Comparison of ENCODE assay signal across 8 cellular contexts in the genomic region with DNA sequence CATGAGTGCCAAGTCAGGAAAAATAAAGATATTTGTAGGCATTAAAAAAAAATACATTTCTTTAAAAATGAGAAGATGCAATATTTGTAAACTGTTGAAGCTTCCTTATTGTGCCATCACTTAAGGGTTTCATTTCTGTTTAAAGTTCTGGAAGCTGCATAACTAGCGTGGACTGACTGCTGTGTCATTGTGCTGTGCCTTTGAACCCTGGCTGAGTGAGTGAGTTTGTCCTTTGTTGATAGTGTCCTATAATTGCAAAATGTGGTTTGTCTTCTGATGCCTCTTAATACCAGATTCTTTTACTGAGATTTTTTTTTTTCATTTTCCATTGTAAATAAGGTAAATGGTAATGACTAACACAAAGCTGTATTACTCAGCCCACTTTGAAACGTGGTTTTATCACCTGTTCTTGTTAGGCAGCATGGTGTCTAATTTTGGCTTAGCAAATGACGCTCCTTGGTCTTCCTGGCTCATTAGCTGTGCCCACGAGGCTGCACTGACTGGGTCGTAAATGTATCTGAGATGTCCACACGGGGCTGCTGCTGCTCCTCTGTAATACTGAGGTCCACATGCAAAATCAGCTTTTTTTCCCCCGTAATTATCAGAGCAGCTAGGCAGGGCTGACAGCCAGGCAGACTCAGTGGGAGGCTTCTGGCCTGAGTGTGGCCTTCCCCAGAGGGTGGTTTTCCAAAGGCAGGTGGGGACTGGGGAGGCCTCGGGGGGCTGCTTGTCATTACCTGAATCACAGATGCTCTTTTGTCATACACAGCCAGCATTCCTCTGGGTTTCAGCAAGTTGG. TPM values are rescaled to one million over a fixed set of nuclear protein-coding genes. Genes with fewer than 3 reads are reported as not detected.
DNase-seq lines count a peak whose midpoint lies in the region; ATAC-seq and TF ChIP-seq lines count a peak whose summit lies in the region.

No MANE protein-coding gene starts in this region.

- H3K9me3 ChIP-seq in mammary epithelial cell (replicated peaks; ENCODE audit: insufficient read depth, low read length) (no peaks in the 10 kb centered on the region), mesenchymal stem cell (ENCODE audit: control insufficient read depth, low read length) (no peaks in the 10 kb centered on the region)

- no TSS peak for BruUV-seq in mammary epithelial cell (replicated peaks; lab: Mats Ljungman, UMichigan)

- H3K9ac ChIP-seq in mammary epithelial cell (ENCODE audit: insufficient read depth, low read length) (no peak overlapping the region), mesenchymal stem cell (ENCODE audit: low read length) (peak overlapping the region; percentile 46)

- 9% methylated on average over 8 of the region's 8 CpGs for WGBS in mammary epithelial cell (ENCODE audit: low coverage, missing lambda C conversion rate)
- 60% methylated on average over 8 of the region's 8 CpGs for WGBS in mesenchymal stem cell

- peak; percentile 85 for DNase-seq in H7
- DNase-seq in NCI-H69 (lab: John Stamatoyannopoulos, UW): peak; percentile 83
- DNase-seq in mammary epithelial cell: peak; percentile 79
- DNase-seq in mesenchymal stem cell: no peak
- no peak for DNase-seq in NCI-H510A treated with DMSO at 0.1 percent for 48 hours (lab: John Stamatoyannopoulos, UW)
- DNase-seq in COLO668 (lab: John Stamatoyannopoulos, UW; ENCODE audit: unreplicated experiment): no peak

- no peak overlapping the region for H2BK15ac ChIP-seq in mesenchymal stem cell (ENCODE audit: low read depth, poor library complexity, severe bottlenecking)

- H2BK5ac ChIP-seq in mesenchymal stem cell (ENCODE audit: low read depth, low read length, poor library complexity, severe bottlenecking): no peak overlapping the region

- no peak overlapping the region for H2BK120ac ChIP-seq in mesenchymal stem cell (ENCODE audit: low read depth, low read length)

- H4K20me1 ChIP-seq in mammary epithelial cell (ENCODE audit: insufficient read depth, low read length): no peaks in the 10 kb centered on the region

- no peak overlapping the region for H2AK5ac ChIP-seq in mesenchymal stem cell (ENCODE audit: low read length, severe bottlenecking)

- H3K79me1 ChIP-seq in mesenchymal stem cell (replicated peaks; ENCODE audit: low read length, poor library complexity, severe bottlenecking): peaks cover 29% of the 10 kb centered on the region

- CTCF ChIA-PET in mammary epithelial cell (lab: Charles Lee; ENCODE audit: low non-redundant PET): interaction anchor here (0.6 kb wide), 1 partner anchor 168 kb away, joined by 3 read pairs; no protein-coding TSS in a partner anchor

- H3K79me2 ChIP-seq in mammary epithelial cell (ENCODE audit: insufficient read depth, low read length): peaks cover 19% of the 10 kb centered on the region

- H3K4me3 ChIP-seq in H7 (ENCODE audit: insufficient read depth, low read depth, low read length) (no peak overlapping the region), mammary epithelial cell (replicated peaks in 1 of 3; ENCODE audit: insufficient read depth in 1 of 3, low read depth in 2 of 3, low read length in 3 of 3) (no peak overlapping the region), mesenchymal stem cell (ENCODE audit: insufficient read depth in 1 of 2, low read depth in 1 of 2, low read length in 2 of 2) (no peak overlapping the region)

- no peak overlapping the region for H3K18ac ChIP-seq in mesenchymal stem cell (ENCODE audit: low read depth in 1 of 2, low read length in 2 of 2)

- peaks cover 19% of the 10 kb centered on the region for H3K36me3 ChIP-seq in H7 (replicated peaks; ENCODE audit: control insufficient read depth, insufficient read depth, low read length)
- H3K36me3 ChIP-seq in mammary epithelial cell (ENCODE audit: insufficient read depth, low read length): peaks cover 20% of the 10 kb centered on the region
- peaks cover 26 to 68% of the 10 kb centered on the region in 2 experiments for H3K36me3 ChIP-seq in mesenchymal stem cell (ENCODE audit: control insufficient read depth in 1 of 2, insufficient read depth in 2 of 2, low read depth in 1 of 2, low read length in 2 of 2)

- no peak overlapping the region for H3K23ac ChIP-seq in mesenchymal stem cell (ENCODE audit: low read length in 2 of 2)

- H2BK12ac ChIP-seq in mesenchymal stem cell (ENCODE audit: low read length in 2 of 2): no peak overlapping the region

- peak; percentile 56 to 75 for TF ChIP-seq CTCF in mammary epithelial cell (conservative IDR thresholded peaks at IDR 0.05 in 1 of 2, IDR thresholded peaks at IDR 0.05 in 1 of 2; ENCODE audit: extremely low read depth in 1 of 2, insufficient read depth in 1 of 2, low read depth in 1 of 2, low read length in 2 of 2)

- peaks cover 22% of the 10 kb centered on the region for H3K4me1 ChIP-seq in mammary epithelial cell (ENCODE audit: insufficient read depth, low read length)
- H3K4me1 ChIP-seq in mesenchymal stem cell (ENCODE audit: control insufficient read depth, insufficient read depth, low read depth, low read length): no peaks in the 10 kb centered on the region

- H3K27me3 ChIP-seq in H7 (ENCODE audit: control insufficient read depth, insufficient read depth, low read length) (no peaks in the 10 kb centered on the region), mammary epithelial cell (ENCODE audit: insufficient read depth, low read length) (no peaks in the 10 kb centered on the region), mesenchymal stem cell (ENCODE audit: control insufficient read depth in 1 of 2, insufficient read depth in 1 of 2, low read length in 2 of 2) (no peaks in the 10 kb centered on the region)

- no peak overlapping the region for H3K4ac ChIP-seq in mesenchymal stem cell (ENCODE audit: low read depth in 1 of 2, low read length in 2 of 2)

- H3K4me2 ChIP-seq in mammary epithelial cell (ENCODE audit: insufficient read depth, low read depth, low read length) (no peak overlapping the region), mesenchymal stem cell (ENCODE audit: low read length, poor library complexity, severe bottlenecking) (no peak overlapping the region)

- peak overlapping the region; percentile 0 for H4K8ac ChIP-seq in mesenchymal stem cell (ENCODE audit: low read length)

- H2AFZ ChIP-seq in mammary epithelial cell (ENCODE audit: low read depth, low read length) (no peak overlapping the region), mesenchymal stem cell (ENCODE audit: low read depth, low read length) (no peak overlapping the region)

- no peak overlapping the region for H4K91ac ChIP-seq in mesenchymal stem cell (ENCODE audit: low read length)

- peak overlapping the region; percentile 8 for H3K27ac ChIP-seq in mammary epithelial cell (ENCODE audit: insufficient read depth, low read depth, low read length)
- H3K27ac ChIP-seq in mesenchymal stem cell (ENCODE audit: low read length, poor library complexity, severe bottlenecking): no peak overlapping the region

- in situ Hi-C loops in mammary epithelial cell (cut with MboI; ENCODE audit: low sequenced_read_pairs in 2 of 2): loop anchor here in 1 of 2 donors (25.0 kb wide), 1 partner anchor 206 kb away; a partner anchor contains a TSS

- dilution Hi-C loops in mammary epithelial cell (cut with HindIII; ENCODE audit: low sequenced_read_pairs): no loop called here

- intact Hi-C loops in mammary epithelial cell (cut with micrococcal nuclease): loop anchor here (1.0 to 10.0 kb wide), 6 partner anchors 104 to 359 kb away; a partner anchor contains a TSS

- H3K14ac ChIP-seq in mesenchymal stem cell (ENCODE audit: low read length in 2 of 2): no peak overlapping the region

- ATAC-seq in HG03442 (IDR thresholded peaks at IDR 0.05; ENCODE audit: unreplicated experiment) (no peak), GM21825 (IDR thresholded peaks at IDR 0.05; ENCODE audit: unreplicated experiment) (no peak)

RNA-seq across cellular contexts. Expression of a gene that starts 14.8 kb away (rescaled TPM):
- 12.5 and 13.2 TPM in 2 replicates for total RNA-seq in H7 (2014; rRNA removed; shearing (Covaris generic))
- total RNA-seq in mammary epithelial cell: 10 to 100 TPM; 18.8 to 24.2 TPM
- polyA plus RNA-seq in mammary epithelial cell: 8.9 TPM
- 39.9 TPM for polyA minus RNA-seq in mammary epithelial cell
- 4.0 TPM for polyA plus RNA-seq in mesenchymal stem cell (2013, experiment 1 of 2)
- polyA plus RNA-seq in mesenchymal stem cell (2013, experiment 2 of 2): 3.9 TPM

RNA-seq across cellular contexts. Expression of a gene that starts 33.4 kb away (rescaled TPM):
- 0.48 and 0.52 TPM in 2 replicates for total RNA-seq in H7 (2014; rRNA removed; shearing (Covaris generic))
- total RNA-seq in mammary epithelial cell: not detected
- not detected for polyA plus RNA-seq in mammary epithelial cell
- not detected for polyA minus RNA-seq in mammary epithelial cell
- 0.21 TPM for polyA plus RNA-seq in mesenchymal stem cell (2013, experiment 1 of 2)
- 0.16 TPM for polyA plus RNA-seq in mesenchymal stem cell (2013, experiment 2 of 2)

RNA-seq across cellular contexts. Expression of a gene that starts 48.3 kb away (rescaled TPM):
- total RNA-seq in H7 (2014; rRNA removed; shearing (Covaris generic)): 0.31 TPM in 1 of 2 replicates, not detected in the other
- total RNA-seq in mammary epithelial cell: not detected
- 0.06 TPM for polyA plus RNA-seq in mammary epithelial cell
- polyA minus RNA-seq in mammary epithelial cell: not detected
- 0.06 TPM for polyA plus RNA-seq in mesenchymal stem cell (2013, experiment 1 of 2)
- polyA plus RNA-seq in mesenchymal stem cell (2013, experiment 2 of 2): 0.03 TPM

Comparison
In these comparisons a context has a peak if more than half of its experiments do, and no peak if none do; other contexts are left out.
1. DNase-seq: peak in H7 (single experiment), NCI-H69 (single experiment) and mammary epithelial cell (single experiment); none in mesenchymal stem cell (single experiment), NCI-H510A treated with DMSO at 0.1 percent for 48 hours (single experiment) and COLO668 (single experiment).